Comparison of ENCODE assay signal across 9 cellular contexts in genomic region chr7:17773289-17773626, GRCh38.
DNase-seq lines count a peak whose midpoint lies in the region; ATAC-seq and TF ChIP-seq lines count a peak whose summit lies in the region.
"Had no signal": no experiment of that assay in that cellular context is flagged by ENCODE, and none has a peak within 500 bp of the region (broad histone marks: within the 10 kb centered on the region; RNA-seq: fewer than 3 reads in every experiment).

No MANE protein-coding gene starts in this region.

- no peak for TF ChIP-seq CTCF in CD8-positive, alpha-beta T cell (IDR thresholded peaks at IDR 0.05)
- no peak for TF ChIP-seq CTCF in lower lobe of right lung (IDR thresholded peaks at IDR 0.05)

- H3K4me3 ChIP-seq in CD8-positive, alpha-beta T cell (ENCODE audit: low read depth, low read length) = no peak overlapping the region
- no peak overlapping the region for H3K4me3 ChIP-seq in lower lobe of right lung

- no peaks in the 10 kb centered on the region for H3K27me3 Mint-ChIP-seq in CD8-positive, alpha-beta T cell (ENCODE audit: low read depth)
- H3K27me3 Mint-ChIP-seq: dendritic cell treated with granulocyte-macrophage colony-stimulating factor and Interleukin-4, amounts not matched to agents 40 ng/mL and 50 ng/mL, for 4 days had no signal

- H3K4me1 ChIP-seq in CD8-positive, alpha-beta T cell (ENCODE audit: insufficient read depth, low read length) = no peaks in the 10 kb centered on the region
- H3K4me1 ChIP-seq in lower lobe of right lung = peaks cover 6% of the 10 kb centered on the region

- no peak for DNase-seq in CD8-positive, alpha-beta T cell
- peak; percentile 68 for DNase-seq in LoVo (ENCODE audit: low spot score)
- peak; percentile 70 for DNase-seq in astrocyte of the hippocampus (ENCODE audit: low read depth, low spot score)
- no peak for DNase-seq in lower lobe of right lung
- DNase-seq in COLO668 (lab: John Stamatoyannopoulos, UW; ENCODE audit: unreplicated experiment) = no peak
- DNase-seq in erythroblast (lab: John Stamatoyannopoulos, UW) = no peak
- no peak for DNase-seq in middle frontal gyrus (ENCODE audit: extremely low spot score, low spot score)

- no peaks in the 10 kb centered on the region for H3K36me3 ChIP-seq in CD8-positive, alpha-beta T cell (ENCODE audit: insufficient read depth, low read length)
- H3K36me3 ChIP-seq in lower lobe of right lung = no peaks in the 10 kb centered on the region

- no peak overlapping the region for H3K27ac ChIP-seq in CD8-positive, alpha-beta T cell (ENCODE audit: low read depth, low read length)
- H3K27ac ChIP-seq in lower lobe of right lung = no peak overlapping the region

- no peak for TF ChIP-seq POLR2A in erythroblast (IDR thresholded peaks at IDR 0.05; ENCODE audit: low read length)

- H3K9me3 Mint-ChIP-seq in CD8-positive, alpha-beta T cell = no peaks in the 10 kb centered on the region
- H3K9me3 Mint-ChIP-seq: dendritic cell treated with granulocyte-macrophage colony-stimulating factor and Interleukin-4, amounts not matched to agents 40 ng/mL and 50 ng/mL, for 4 days had no signal

- H3K4me3 Mint-ChIP-seq in CD8-positive, alpha-beta T cell = no peak overlapping the region
- H3K4me3 Mint-ChIP-seq: dendritic cell treated with granulocyte-macrophage colony-stimulating factor and Interleukin-4, amounts not matched to agents 40 ng/mL and 50 ng/mL, for 4 days had no signal

- CTCF ChIA-PET in CD8-positive, alpha-beta T cell (lab: Charles Lee) = interaction anchor here (1.2 kb wide), 1 partner anchor 106 kb away, joined by 3 read pairs; no protein-coding TSS in a partner anchor

- POLR2A ChIA-PET in CD8-positive, alpha-beta T cell (lab: Charles Lee) = interaction anchor here (0.6 kb wide), 1 partner anchor 790 kb away, joined by 3 read pairs; no protein-coding TSS in a partner anchor

- H3K9me3 ChIP-seq in CD8-positive, alpha-beta T cell (ENCODE audit: low read length) = no peaks in the 10 kb centered on the region
- no peaks in the 10 kb centered on the region for H3K9me3 ChIP-seq in lower lobe of right lung

- ATAC-seq in CD8-positive, alpha-beta T cell = no peak
- ATAC-seq in lower lobe of right lung (peak; percentile 74 to 78), GM19467 (IDR thresholded peaks at IDR 0.05; ENCODE audit: unreplicated experiment) (no peak)

- H3K27ac Mint-ChIP-seq in CD8-positive, alpha-beta T cell = peak overlapping the region; percentile 9
- H3K27ac Mint-ChIP-seq: dendritic cell treated with granulocyte-macrophage colony-stimulating factor and Interleukin-4, amounts not matched to agents 40 ng/mL and 50 ng/mL, for 4 days had no signal

- no peaks in the 10 kb centered on the region for H3K27me3 ChIP-seq in CD8-positive, alpha-beta T cell (ENCODE audit: insufficient read depth, low read length)
- H3K27me3 ChIP-seq in lower lobe of right lung (ENCODE audit: low read depth) = no peaks in the 10 kb centered on the region

- H3K36me3 Mint-ChIP-seq in CD8-positive, alpha-beta T cell = peaks cover 2% of the 10 kb centered on the region

- intact Hi-C loops in CD8-positive, alpha-beta T cell (cut with DNase I, micrococcal nuclease) = loop anchor here (5.0 kb wide), 2 partner anchors 219 to 894 kb away; no protein-coding TSS in a partner anchor
- intact Hi-C loops in lower lobe of right lung (cut with DNase I) = no loop called here

- H3K4me1 Mint-ChIP-seq in CD8-positive, alpha-beta T cell (ENCODE audit: low read depth) = peaks cover 3% of the 10 kb centered on the region

Comparison
In these comparisons a context has a peak if more than half of its experiments do, and no peak if none do; other contexts are left out.
1. ATAC-seq: peak in lower lobe of right lung (2 of 2); none in CD8-positive, alpha-beta T cell (single experiment) and GM19467 (single experiment).
2. DNase-seq: peak in LoVo (single experiment) and astrocyte of the hippocampus (single experiment); none in CD8-positive, alpha-beta T cell (0 of 7), lower lobe of right lung (single experiment), COLO668 (single experiment), erythroblast (0 of 2) and middle frontal gyrus (single experiment).